10 cellular contexts compared by ENCODE assay signal in the genomic region with DNA sequence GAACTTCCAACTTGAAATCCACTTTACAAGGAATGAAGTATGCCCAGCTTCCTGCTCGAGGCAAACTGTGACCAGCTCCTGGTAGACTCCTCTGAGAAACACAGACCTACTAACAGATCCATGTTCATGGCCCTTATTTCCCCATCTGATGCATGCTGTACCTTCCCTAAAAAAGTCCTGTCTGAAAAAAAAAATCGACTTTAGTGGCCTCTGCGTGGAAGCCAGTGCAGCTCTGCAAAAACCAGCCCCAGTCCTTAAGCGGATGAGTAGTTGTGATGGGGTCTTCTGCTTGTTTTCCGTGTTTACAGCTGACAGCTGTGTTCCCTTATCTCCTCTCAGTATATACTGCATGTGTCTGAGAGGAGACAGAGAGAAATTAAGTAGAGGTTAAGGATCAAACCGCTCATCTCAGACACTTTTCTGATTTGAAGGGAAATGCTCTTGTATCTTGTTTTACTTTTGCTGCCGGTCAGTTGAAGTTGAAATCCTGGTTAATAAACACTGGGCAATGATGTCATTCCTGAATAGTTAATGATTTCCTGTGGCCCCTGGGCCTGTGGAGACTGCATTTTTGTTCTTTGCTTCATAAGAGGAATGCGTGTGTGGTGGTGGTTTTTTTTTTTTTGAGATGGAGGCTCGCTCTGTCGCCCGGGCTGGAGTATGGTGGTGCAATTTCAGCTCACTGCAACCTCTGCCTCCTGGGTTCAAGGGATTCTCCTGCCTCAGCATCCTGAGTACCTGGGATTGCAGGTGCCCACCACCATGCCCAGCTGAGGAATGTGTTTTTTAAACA.
DNase-seq lines count a peak whose midpoint lies in the region; ATAC-seq and TF ChIP-seq lines count a peak whose summit lies in the region.
"Had no signal": no experiment of that assay in that cellular context is flagged by ENCODE, and none has a peak within 500 bp of the region (broad histone marks: within the 10 kb centered on the region; RNA-seq: fewer than 3 reads in every experiment).

No MANE protein-coding gene starts in this region.

- DNase-seq in ACHN: peak; percentile 97
- peak; percentile 48 for DNase-seq in HuH-7 (ENCODE audit: low spot score)
- DNase-seq in endothelial cell (ENCODE audit: low spot score): no peak
- peak; percentile 46 for DNase-seq in mucosa of gallbladder (ENCODE audit: low spot score)
- no peak for DNase-seq in NCI-H510A (lab: John Stamatoyannopoulos, UW)
- DNase-seq: activated CD8-positive, alpha-beta T cell treated with anti-CD3 and anti-CD28 coated beads, Interleukin-2, amount 10 ng/mL, durations not matched to agents 7 days and 5 days; CD4-positive, alpha-beta memory T cell had no signal

- peaks cover 28% of the 10 kb centered on the region for H3K36me3 Mint-ChIP-seq in endothelial cell (ENCODE audit: low read depth, unreplicated experiment)
- H3K36me3 Mint-ChIP-seq: CD4-positive, alpha-beta memory T cell had no signal

- no peaks in the 10 kb centered on the region for H3K27me3 Mint-ChIP-seq in endothelial cell (ENCODE audit: unreplicated experiment)
- H3K27me3 Mint-ChIP-seq: CD4-positive, alpha-beta memory T cell had no signal

- H3K4me1 Mint-ChIP-seq in endothelial cell (ENCODE audit: unreplicated experiment): peaks cover 30% of the 10 kb centered on the region
- H3K4me1 Mint-ChIP-seq: CD4-positive, alpha-beta memory T cell had no signal

- H3K27ac Mint-ChIP-seq in endothelial cell (ENCODE audit: unreplicated experiment): peak overlapping the region; percentile 83
- H3K27ac Mint-ChIP-seq: activated CD8-positive, alpha-beta T cell treated with anti-CD3 and anti-CD28 coated beads, Interleukin-2, amount 10 ng/mL, durations not matched to agents 7 days and 5 days had no signal

- no peaks in the 10 kb centered on the region for H3K9me3 Mint-ChIP-seq in endothelial cell (ENCODE audit: unreplicated experiment)

- in situ Hi-C loops in ACHN (cut with HindIII; ENCODE audit: low pct_ligation_motif_present, low pct_unique_long_range_greater_than_20kb, low sequenced_read_pairs): no loop called here

- ATAC-seq in GM19328 (IDR thresholded peaks at IDR 0.05; ENCODE audit: unreplicated experiment) (no peak), HG02798 (IDR thresholded peaks at IDR 0.05; ENCODE audit: poor library complexity, unreplicated experiment) (no peak), GM21367 (IDR thresholded peaks at IDR 0.05; ENCODE audit: unreplicated experiment) (no peak)
- ATAC-seq: activated CD8-positive, alpha-beta T cell treated with anti-CD3 and anti-CD28 coated beads, Interleukin-2, amount 10 ng/mL, durations not matched to agents 7 days and 5 days had no signal

- H3K4me3 Mint-ChIP-seq in endothelial cell (ENCODE audit: unreplicated experiment): no peak overlapping the region
- H3K4me3 Mint-ChIP-seq: activated CD8-positive, alpha-beta T cell treated with anti-CD3 and anti-CD28 coated beads, Interleukin-2, amount 10 ng/mL, durations not matched to agents 7 days and 5 days; CD4-positive, alpha-beta memory T cell had no signal

- no peak for TF ChIP-seq CTCF in endothelial cell (IDR thresholded peaks at IDR 0.05; ENCODE audit: unreplicated experiment)

Comparison
In these comparisons a context has a peak if more than half of its experiments do, and no peak if none do; other contexts are left out.
1. DNase-seq: peak in ACHN (single experiment), HuH-7 (single experiment) and mucosa of gallbladder (single experiment); none in endothelial cell (single experiment) and NCI-H510A (single experiment).